ENCODE assay signal across 13 cellular contexts in the genomic region with DNA sequence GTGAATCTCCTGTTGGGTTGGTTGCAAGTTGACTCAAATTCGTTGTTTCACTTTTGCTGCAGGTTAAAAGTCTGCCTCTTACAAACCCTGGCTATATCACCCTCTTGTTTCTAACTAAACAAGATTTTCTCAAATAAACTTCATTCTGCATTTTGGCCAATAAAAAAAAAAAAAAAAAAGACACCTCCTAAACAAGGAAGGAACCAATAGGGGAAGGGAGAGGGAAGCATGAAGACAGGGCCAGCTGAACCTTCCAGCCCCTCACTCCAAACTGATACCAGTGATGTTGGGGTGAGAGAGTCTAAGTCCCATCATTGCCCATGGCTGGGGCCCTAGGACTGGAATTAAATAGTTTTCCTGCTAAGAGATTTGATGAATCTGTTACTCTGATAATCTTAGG. TPM values are rescaled to one million over a fixed set of nuclear protein-coding genes. Genes with fewer than 3 reads are reported as not detected.
DNase-seq lines count a peak whose midpoint lies in the region; ATAC-seq, FAIRE-seq and TF ChIP-seq lines count a peak whose summit lies in the region.
"Not testable (repeated sequence)": the region's sequence is repeated elsewhere in the genome, so short reads cannot be mapped to it uniquely, and the experiment has no call there.
"Had no signal": no experiment of that assay in that cellular context is flagged by ENCODE, and none has a peak within 500 bp of the region (broad histone marks: within the 10 kb centered on the region; RNA-seq: fewer than 3 reads in every experiment).

No MANE protein-coding gene starts in this region.

- CTCF ChIA-PET in A549 (lab: Yijun Ruan, JAX); HEK293 (lab: Yijun Ruan, JAX): not testable (repeated sequence)

- not testable (repeated sequence) for H3K9me3 Mint-ChIP-seq in brain, mesothelial cell of epicardium, nephron progenitor cell, neural crest cell

- WGBS in A549 (ENCODE audit: missing lambda C conversion rate) = 0% methylated on average over 1 of the region's 1 CpG
- 100% methylated on average over 1 of the region's 1 CpG for WGBS in thymus

- peaks cover 26% of the 10 kb centered on the region for H3K4me1 Mint-ChIP-seq in brain
- peaks cover 32% of the 10 kb centered on the region for H3K4me1 Mint-ChIP-seq in mesothelial cell of epicardium
- peaks cover 21% of the 10 kb centered on the region for H3K4me1 Mint-ChIP-seq in nephron progenitor cell
- H3K4me1 Mint-ChIP-seq in neural crest cell = peaks cover 10% of the 10 kb centered on the region

- TF ChIP-seq CTCF in A549 (IDR thresholded peaks at IDR 0.05); HEK293 (tag by site-specific recombination; IDR thresholded peaks at IDR 0.05); brain (conservative IDR thresholded peaks at IDR 0.05); mesothelial cell of epicardium (IDR thresholded peaks at IDR 0.05; ENCODE audit: unreplicated experiment); nephron progenitor cell (IDR thresholded peaks at IDR 0.05); neural crest cell (conservative IDR thresholded peaks at IDR 0.05): not testable (repeated sequence)

- H3K4me3 Mint-ChIP-seq in brain (peak overlapping the region; percentile 38 to 73 (median 60)), mesothelial cell of epicardium (peak overlapping the region; percentile 5), nephron progenitor cell (peak overlapping the region; percentile 36), neural crest cell (peak overlapping the region; percentile 64)

- H3K36me3 ChIP-seq in HEK293 (ENCODE audit: control insufficient read depth in 2 of 2, insufficient read depth in 1 of 2, low read length in 2 of 2); thymus (ENCODE audit: control insufficient read depth, insufficient read depth): not testable (repeated sequence)

- peaks cover 11% of the 10 kb centered on the region for H3K36me3 Mint-ChIP-seq in brain
- H3K36me3 Mint-ChIP-seq in mesothelial cell of epicardium; nephron progenitor cell (ENCODE audit: low read depth); neural crest cell (ENCODE audit: low read depth): not testable (repeated sequence)

- peaks cover 38% of the 10 kb centered on the region for H3K27me3 ChIP-seq in thymus (ENCODE audit: control insufficient read depth, insufficient read depth)

- not testable (repeated sequence) for FAIRE-seq in A549 (lab: Jason Lieb, UNC)
- FAIRE-seq in GM12892 (lab: Jason Lieb, UNC) = peak; percentile 9

- ATAC-seq in A549 = not testable (repeated sequence)

- TF ChIP-seq EP300 in A549 (IDR thresholded peaks at IDR 0.05) = not testable (repeated sequence)

- not testable (repeated sequence) for H3K4me1 ChIP-seq in A549; thymus (ENCODE audit: control insufficient read depth, insufficient read depth, low read length)
- peaks cover 24% of the 10 kb centered on the region for H3K4me1 ChIP-seq in HEK293 (ENCODE audit: control insufficient read depth, insufficient read depth, low read length)

- not testable (repeated sequence) for H3K9me3 ChIP-seq in A549; HEK293 (ENCODE audit: control insufficient read depth, insufficient read depth, low read depth, low read length); thymus (ENCODE audit: control insufficient read depth)

- not testable (repeated sequence) for H3K4me3 ChIP-seq in A549; HEK293 (ENCODE audit: low read depth, low read length); thymus (ENCODE audit: low read length)

- not testable (repeated sequence) for H3K27ac ChIP-seq in A549; HEK293 (ENCODE audit: extremely low read depth, low read depth, low read length)
- H3K27ac ChIP-seq in thymus (ENCODE audit: low read depth) = peak overlapping the region; percentile 42

- TF ChIP-seq POLR2A in A549 (IDR thresholded peaks at IDR 0.05; ENCODE audit: low read length); GM12892 (IDR thresholded peaks at IDR 0.05; ENCODE audit: low read depth, low read length): not testable (repeated sequence)

- POLR2A ChIA-PET in A549 (lab: Yijun Ruan, JAX); HEK293 (lab: Yijun Ruan, JAX): not testable (repeated sequence)

- TF ChIP-seq RAD21 in A549 (conservative IDR thresholded peaks at IDR 0.05 in 1 of 2, IDR thresholded peaks at IDR 0.05 in 1 of 2) = not testable (repeated sequence)

- not testable (repeated sequence) for H3K27ac Mint-ChIP-seq in brain; mesothelial cell of epicardium; nephron progenitor cell; neural crest cell (ENCODE audit: unreplicated experiment)

- H3K27me3 Mint-ChIP-seq in brain = not testable (repeated sequence)
- H3K27me3 Mint-ChIP-seq in mesothelial cell of epicardium (ENCODE audit: low read depth) = peaks cover 13% of the 10 kb centered on the region
- peaks cover 44% of the 10 kb centered on the region for H3K27me3 Mint-ChIP-seq in nephron progenitor cell (ENCODE audit: low read depth, poor library complexity)
- H3K27me3 Mint-ChIP-seq in neural crest cell (ENCODE audit: low read depth) = peaks cover 41% of the 10 kb centered on the region

- not testable (repeated sequence) for DNase-seq in A549 (ENCODE audit: low read depth in 1 of 2, low spot score in 1 of 2); GM12892 (ENCODE audit: insufficient read length); mesothelial cell of epicardium (ENCODE audit: low spot score in 2 of 2, unreplicated experiment in 2 of 2); nephron progenitor cell; neural crest cell (ENCODE audit: low read depth, low spot score)

- not testable (repeated sequence) for H3K4me2 ChIP-seq in A549

TF ChIP-seq in A549, 52 proteins besides CTCF, POLR2A, EP300 and RAD21:
- TF ChIP-seq CBX8 (IDR thresholded peaks at IDR 0.05) = peak; percentile 79; the same call in 1 of the 2 replicates
- TF ChIP-seq RNF2 (IDR thresholded peaks at IDR 0.05; ENCODE audit: borderline replicate concordance, low read depth) = peak; percentile 84; the same call in 1 of the 2 replicates
TF ChIP-seq in A549: peak in this region for 2; not testable (repeated sequence) for 50.

TF ChIP-seq in HEK293, 187 proteins besides CTCF, POLR2A, EP300 and RAD21:
- TF ChIP-seq, protein P1, sequence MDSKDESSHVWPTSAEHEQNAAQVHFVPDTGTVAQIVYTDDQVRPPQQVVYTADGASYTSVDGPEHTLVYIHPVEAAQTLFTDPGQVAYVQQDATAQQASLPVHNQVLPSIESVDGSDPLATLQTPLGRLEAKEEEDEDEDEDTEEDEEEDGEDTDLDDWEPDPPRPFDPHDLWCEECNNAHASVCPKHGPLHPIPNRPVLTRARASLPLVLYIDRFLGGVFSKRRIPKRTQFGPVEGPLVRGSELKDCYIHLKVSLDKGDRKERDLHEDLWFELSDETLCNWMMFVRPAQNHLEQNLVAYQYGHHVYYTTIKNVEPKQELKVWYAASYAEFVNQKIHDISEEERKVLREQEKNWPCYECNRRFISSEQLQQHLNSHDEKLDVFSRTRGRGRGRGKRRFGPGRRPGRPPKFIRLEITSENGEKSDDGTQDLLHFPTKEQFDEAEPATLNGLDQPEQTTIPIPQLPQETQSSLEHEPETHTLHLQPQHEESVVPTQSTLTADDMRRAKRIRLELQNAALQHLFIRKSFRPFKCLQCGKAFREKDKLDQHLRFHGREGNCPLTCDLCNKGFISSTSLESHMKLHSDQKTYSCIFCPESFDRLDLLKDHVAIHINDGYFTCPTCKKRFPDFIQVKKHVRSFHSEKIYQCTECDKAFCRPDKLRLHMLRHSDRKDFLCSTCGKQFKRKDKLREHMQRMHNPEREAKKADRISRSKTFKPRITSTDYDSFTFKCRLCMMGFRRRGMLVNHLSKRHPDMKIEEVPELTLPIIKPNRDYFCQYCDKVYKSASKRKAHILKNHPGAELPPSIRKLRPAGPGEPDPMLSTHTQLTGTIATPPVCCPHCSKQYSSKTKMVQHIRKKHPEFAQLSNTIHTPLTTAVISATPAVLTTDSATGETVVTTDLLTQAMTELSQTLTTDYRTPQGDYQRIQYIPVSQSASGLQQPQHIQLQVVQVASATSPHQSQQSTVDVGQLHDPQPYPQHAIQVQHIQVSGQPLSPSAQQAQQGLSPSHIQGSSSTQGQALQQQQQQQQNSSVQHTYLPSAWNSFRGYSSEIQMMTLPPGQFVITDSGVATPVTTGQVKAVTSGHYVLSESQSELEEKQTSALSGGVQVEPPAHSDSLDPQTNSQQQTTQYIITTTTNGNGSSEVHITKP (tag by site-specific recombination; IDR thresholded peaks at IDR 0.05) = peak; percentile 61

RNA-seq across cellular contexts. Expression of a gene that starts 2.4 kb away (rescaled TPM):
- polyA plus RNA-seq in A549 (2011; rRNA removed) = 0.03 TPM in 1 of 2 replicates, not detected in the other
- not detected in 2 replicates for polyA plus RNA-seq in A549 (2012; cell fraction: cytosol; rRNA removed)
- polyA plus RNA-seq in A549 (2012; cell fraction: nucleus; rRNA removed) = not detected in 2 replicates
- polyA plus RNA-seq in A549 (2017; fragmentation: RNase III; extraction: RNeasy Plus Mini Kit Qiagen cat#74134 plus additional on column Dnase treatment) = 0.01 to 0.04 TPM (median 0.03 TPM) in 3 replicates
- 0.08 TPM in 1 of 2 replicates, not detected in the other for polyA minus RNA-seq in A549 (2011; rRNA and poly(A)+ RNA removed)
- 0.17 TPM for polyA plus RNA-seq in GM12892 (2012; ENCODE audit: missing spikeins)
- polyA plus RNA-seq in brain (ENCODE audit: insufficient read depth, low read depth, low replicate concordance) = 28.3 TPM
- 6.1 to 6.3 TPM (median 6.1 TPM) in 3 replicates for total RNA-seq in mesothelial cell of epicardium
- 9.1 and 9.3 TPM in 2 replicates for total RNA-seq in neural crest cell
- polyA plus RNA-seq in thymus = 3.1 TPM
- total RNA-seq: CD4-positive, alpha-beta memory T cell; CD4-positive, CD25-positive, alpha-beta regulatory T cell; CD8-positive, alpha-beta memory T cell had no signal
- polyA plus RNA-seq: AG04450; CD14-positive monocyte; CD4-positive, alpha-beta memory T cell; CD4-positive, CD25-positive, alpha-beta regulatory T cell; CD8-positive, alpha-beta memory T cell had no signal

Comparison
In these comparisons a context has a peak if more than half of its experiments do, and no peak if none do; other contexts are left out.
1. H3K4me3 Mint-ChIP-seq: peak in every context shown above with its lines; median percentile 64 in neural crest cell; 60 in brain; 36 in nephron progenitor cell; 5 in mesothelial cell of epicardium.